18 cellular contexts compared by ENCODE assay signal in genomic region chr14:62253931-62254330, GRCh38.
DNase-seq lines count a peak whose midpoint lies in the region; ATAC-seq and TF ChIP-seq lines count a peak whose summit lies in the region.
"Had no signal": no experiment of that assay in that cellular context is flagged by ENCODE, and none has a peak within 500 bp of the region (broad histone marks: within the 10 kb centered on the region; RNA-seq: fewer than 3 reads in every experiment).

No MANE protein-coding gene starts in this region.

- H3K9me3 ChIP-seq in RWPE2 (ENCODE audit: severe bottlenecking) = no peaks in the 10 kb centered on the region
- no peaks in the 10 kb centered on the region for H3K9me3 ChIP-seq in hepatocyte (ENCODE audit: low read depth)

- H3K4me1 ChIP-seq in RWPE2 (ENCODE audit: insufficient read depth, poor library complexity, severe bottlenecking) = no peaks in the 10 kb centered on the region
- H3K4me1 ChIP-seq in hepatocyte (ENCODE audit: insufficient read depth) = no peaks in the 10 kb centered on the region

- H3K79me2 ChIP-seq in hepatocyte = no peaks in the 10 kb centered on the region

- no peak overlapping the region for H3K27ac ChIP-seq in RWPE2 (ENCODE audit: poor library complexity, severe bottlenecking)
- peak overlapping the region; percentile 45 for H3K27ac ChIP-seq in hepatocyte
- H3K27ac ChIP-seq: GM23248 had no signal

- H2AFZ ChIP-seq in hepatocyte = no peak overlapping the region
- H2AFZ ChIP-seq: GM23248 had no signal

- WGBS in hepatocyte (ENCODE audit: low lambda C conversion rate, missing lambda C conversion rate) = 88% methylated on average over 1 of the region's 1 CpG

- H3K4me3 ChIP-seq in RWPE2 (ENCODE audit: severe bottlenecking) = no peak overlapping the region
- no peak overlapping the region for H3K4me3 ChIP-seq in fibroblast of pulmonary artery (replicated peaks; ENCODE audit: low read depth, low read length)
- no peak overlapping the region for H3K4me3 ChIP-seq in hepatocyte
- H3K4me3 ChIP-seq: GM23248 had no signal

- DNase-seq in RWPE2 (ENCODE audit: low spot score) (no peak), amniotic epithelial cell (ENCODE audit: low read depth) (peak; percentile 77), fibroblast of pulmonary artery (ENCODE audit: low read depth) (peak; percentile 33), hepatocyte (ENCODE audit: low spot score) (peak; percentile 33), SW480 (ENCODE audit: low spot score) (no peak), HuH-7.5 (ENCODE audit: low spot score) (no peak), NOMO-1 (lab: John Stamatoyannopoulos, UW; ENCODE audit: unreplicated experiment in 2 of 2) (no peak)
- DNase-seq: C1 segment of cervical spinal cord; Calu3; CD4-positive, alpha-beta memory T cell; COR-L47; DMS53; DMS79 treated with DMSO at 0.1 percent for 48 hours; GF-D8; GM23248; H7; HCEC 1CT had no signal

- no peaks in the 10 kb centered on the region for H3K9me2 ChIP-seq in hepatocyte (replicated peaks; ENCODE audit: insufficient read depth)

- H3K4me2 ChIP-seq in hepatocyte = no peak overlapping the region

- no peaks in the 10 kb centered on the region for H3K36me3 ChIP-seq in RWPE2 (ENCODE audit: low read depth)
- H3K36me3 ChIP-seq in hepatocyte (replicated peaks; ENCODE audit: insufficient read depth, low read depth) = no peaks in the 10 kb centered on the region

- TF ChIP-seq CTCF in RWPE2 (IDR thresholded peaks at IDR 0.05; ENCODE audit: poor library complexity, severe bottlenecking) (no peak), fibroblast of pulmonary artery (IDR thresholded peaks at IDR 0.05; ENCODE audit: low read length, missing control alignments) (no peak), hepatocyte (IDR thresholded peaks at IDR 0.05; ENCODE audit: poor library complexity) (no peak)

- no peaks in the 10 kb centered on the region for H4K20me1 ChIP-seq in hepatocyte (ENCODE audit: insufficient read depth, poor library complexity, severe bottlenecking)

- ATAC-seq in RWPE2 (ENCODE audit: low read depth) (peak; percentile 17; the same call in 1 of the 3 replicates), GM19397 (IDR thresholded peaks at IDR 0.05; ENCODE audit: unreplicated experiment) (no peak)

- no peaks in the 10 kb centered on the region for H3K27me3 ChIP-seq in RWPE2 (ENCODE audit: insufficient read depth, poor library complexity, severe bottlenecking)
- H3K27me3 ChIP-seq in hepatocyte = no peaks in the 10 kb centered on the region

Comparison
In these comparisons a context has a peak if more than half of its experiments do, and no peak if none do; other contexts are left out.
1. DNase-seq: peak in amniotic epithelial cell (single experiment), fibroblast of pulmonary artery (single experiment) and hepatocyte (single experiment); none in RWPE2 (single experiment), SW480 (single experiment), HuH-7.5 (single experiment) and NOMO-1 (0 of 2).